ENCODE assay signal across 19 cellular contexts in the genomic region with DNA sequence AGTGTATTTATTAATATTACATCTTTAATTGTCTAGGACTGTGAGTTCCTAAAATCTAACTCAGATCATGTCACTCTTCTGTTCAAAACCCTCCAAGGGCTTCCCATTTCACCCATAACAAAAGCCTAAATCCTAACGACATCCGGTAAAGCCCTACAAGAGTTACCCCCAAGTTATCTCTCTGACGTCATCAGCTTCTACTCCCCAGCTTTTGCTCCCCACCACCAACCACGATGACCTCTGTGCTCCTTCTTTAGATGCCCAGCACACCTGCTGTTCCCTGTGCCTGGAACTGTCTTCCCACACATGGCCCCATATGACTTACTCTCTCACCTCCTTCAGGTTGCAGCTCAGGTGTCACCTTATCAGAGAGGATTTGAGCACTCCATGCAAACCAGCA.
"Had no signal": no experiment of that assay in that cellular context is flagged by ENCODE, and none has a peak within 500 bp of the region (broad histone marks: within the 10 kb centered on the region; RNA-seq: fewer than 3 reads in every experiment).

No MANE protein-coding gene starts in this region.

- H3K27ac Mint-ChIP-seq: endodermal cell, nephron progenitor cell, progenitor cell of endocrine pancreas, type B pancreatic cell, WTC11 had no signal

- H3K9me3 ChIP-seq: adrenal gland, gastrocnemius medialis, heart left ventricle, right atrium auricular region, SK-N-SH, suprapubic skin had no signal

- H3K36me3 Mint-ChIP-seq: type B pancreatic cell, WTC11 had no signal

- H3K27me3 Mint-ChIP-seq: progenitor cell of endocrine pancreas had no signal

- H3K27ac ChIP-seq: adrenal gland, dorsolateral prefrontal cortex, gastrocnemius medialis, heart left ventricle, right atrium auricular region, suprapubic skin had no signal

- H3K9me3 Mint-ChIP-seq: activated T-cell treated with anti-CD3 and anti-CD28 coated beads, Interleukin-2, amount 50 U/mL, for 4 hours; type B pancreatic cell had no signal

- H3K27me3 ChIP-seq: gastrocnemius medialis, right atrium auricular region had no signal

- H3K4me3 Mint-ChIP-seq: activated T-cell treated with anti-CD3 and anti-CD28 coated beads, Interleukin-2, amount 50 U/mL, for 4 hours; endodermal cell; nephron progenitor cell; type B pancreatic cell; WTC11 had no signal

- DNase-seq: activated effector memory CD4-positive, alpha-beta T cell treated with Interleukin-2 at 50 U/mL for 16 hours; activated T-cell treated with anti-CD3 and anti-CD28 coated beads, Interleukin-2, amount 50 U/mL, for 4 hours; adrenal gland; dorsolateral prefrontal cortex; endodermal cell; erythroblast; gastrocnemius medialis; heart left ventricle; nephron progenitor cell; occipital lobe; SK-N-SH; small intestine; stimulated activated CD4-positive, alpha-beta T cell treated with anti-CD3 and anti-CD28 coated beads, Interleukin-4, amount 100 ng/mL, for 24 hours; stimulated activated naive CD8-positive, alpha-beta T cell treated with anti-CD3 and anti-CD28 coated beads, Interleukin-15, Interleukin-2, amounts not matched to agents 100 U/mL and 50 U/mL, for 24 hours had no signal

- ATAC-seq: gastrocnemius medialis; heart left ventricle; stimulated activated naive CD8-positive, alpha-beta T cell treated with anti-CD3 and anti-CD28 coated beads, Interleukin-15, Interleukin-2, amounts not matched to agents 100 U/mL and 50 U/mL, for 24 hours; WTC11 had no signal
